8 cellular contexts compared by ENCODE assay signal in genomic region chr13:48037346-48038173, GRCh38. TPM values are rescaled to one million over a fixed set of nuclear protein-coding genes. Genes with fewer than 3 reads are reported as not detected.
DNase-seq lines count a peak whose midpoint lies in the region; ATAC-seq and TF ChIP-seq lines count a peak whose summit lies in the region.

Gene NUDT15, plus strand, starts transcription at chr13:48037726. Its CDS starts 21 bp downstream, at chr13:48037747.

- peak within 1 kb of the TSS; percentile 97 for H3K4me2 ChIP-seq in PC-3 (ENCODE audit: low read length)

- peaks cover 32% of the 10 kb centered on the region for H3K79me2 ChIP-seq in PC-3 (ENCODE audit: low read length)

- intact Hi-C loops in PC-3 (cut with micrococcal nuclease): loop anchor here (2.0 kb wide), 1 partner anchor 29 kb away; no protein-coding TSS in a partner anchor

- no peaks in the 10 kb centered on the region for H3K9me2 ChIP-seq in PC-3 (replicated peaks; ENCODE audit: low read length)

- peaks cover 30% of the 10 kb centered on the region for H3K4me1 ChIP-seq in PC-3 (ENCODE audit: insufficient read depth, low read length)

- H2AFZ ChIP-seq in PC-3 (ENCODE audit: low read length): peak within 1 kb of the TSS; percentile 82

- peaks cover 5% of the 10 kb centered on the region; the same call in 1 of the 2 replicates for H4K20me1 ChIP-seq in PC-3 (ENCODE audit: low read length)

- H3K4me3 ChIP-seq in Jurkat, Clone E6-1 (ENCODE audit: low read length): peak within 1 kb of the TSS; percentile 60
- peak within 1 kb of the TSS; percentile 79 for H3K4me3 ChIP-seq in PC-3 (ENCODE audit: low read length)

- POLR2A ChIA-PET in PC-3 (lab: Charles Lee; ENCODE audit: unreplicated experiment): interaction anchor here (1.0 kb wide), 1 partner anchor 118 kb away, joined by 3 read pairs; no protein-coding TSS in a partner anchor

- no peaks in the 10 kb centered on the region for H3F3A ChIP-seq in PC-3 (ENCODE audit: low read length, unreplicated experiment)

- DNase-seq in DMS79 (lab: John Stamatoyannopoulos, UW): peak; percentile 85
- peak; percentile 98 for DNase-seq in Jurkat, Clone E6-1 (ENCODE audit: low read depth, low spot score)
- peak; percentile 92 for DNase-seq in PC-3
- DNase-seq in activated T-cell treated with anti-CD3 and anti-CD28 coated beads for 48 hours (ENCODE audit: low read depth): peak; percentile 94
- peak; percentile 87 for DNase-seq in epithelial cell of prostate (ENCODE audit: low read depth, low spot score)
- DNase-seq in mucosa of gallbladder (ENCODE audit: low spot score): peak; percentile 95
- peak; percentile 81 to 87 for DNase-seq in stimulated activated CD8-positive, alpha-beta memory T cell treated with anti-CD3 and anti-CD28 coated beads, Interleukin-4, amount 100 ng/mL, for 4 hours (ENCODE audit: low read depth in 2 of 2, low spot score in 1 of 2)

- no peaks in the 10 kb centered on the region for H3K9me3 ChIP-seq in PC-3 (ENCODE audit: low read length)

- CTCF ChIA-PET in PC-3 (lab: Charles Lee): interaction anchor here (0.6 kb wide), 1 partner anchor 559 kb away, joined by 4 read pairs; no protein-coding TSS in a partner anchor

- no peaks in the 10 kb centered on the region for H3K27me3 ChIP-seq in PC-3 (ENCODE audit: low read length)

- TF ChIP-seq CTCF in PC-3 (conservative IDR thresholded peaks at IDR 0.05; ENCODE audit: low read depth, low read length): peak; percentile 90

- peak within 1 kb of the TSS; percentile 95 for H3K27ac ChIP-seq in PC-3 (ENCODE audit: low read length)
- H3K27ac ChIP-seq in epithelial cell of prostate: peak within 1 kb of the TSS; percentile 92

- no TSS peak for BruUV-seq in PC-3 (replicated peaks; lab: Mats Ljungman, UMichigan)

- H3K36me3 ChIP-seq in PC-3 (ENCODE audit: low read depth, low read length): peaks cover 16% of the 10 kb centered on the region

- ATAC-seq in GM21619 (IDR thresholded peaks at IDR 0.05; ENCODE audit: unreplicated experiment): peak; percentile 93
- peak; percentile 94 for ATAC-seq in PC-3

- H3K9ac ChIP-seq in PC-3 (ENCODE audit: low read length): peak within 1 kb of the TSS; percentile 96

RNA-seq across cellular contexts. Expression of gene NUDT15, which starts in this region (rescaled TPM):
- 22.3 TPM for polyA plus RNA-seq in Jurkat, Clone E6-1 (2012; ENCODE audit: insufficient read depth, insufficient read length)
- total RNA-seq in PC-3 (2014; rRNA removed): 22.2 and 27.0 TPM in 2 replicates
- 14.0 TPM for total RNA-seq in mucosa of gallbladder

Comparison
In these comparisons a context has a peak if more than half of its experiments do, and no peak if none do; other contexts are left out.
1. Peak in every context shown above with its lines: DNase-seq, ATAC-seq, H3K4me3 ChIP-seq and H3K27ac ChIP-seq.